Comparison of ENCODE assay signal across 2 cellular contexts in genomic region chr2:66903126-66903654, GRCh38.
TF ChIP-seq lines count a peak whose summit lies in the region.

No MANE protein-coding gene starts in this region.

TF ChIP-seq in IMR-90, 13 proteins besides CTCF, POLR2A, EP300 and RAD21:
- no peak for TF ChIP-seq ELK1 (IDR thresholded peaks at IDR 0.05; ENCODE audit: borderline replicate concordance, low read depth, low read length)
- no peak for TF ChIP-seq USF2 (IDR thresholded peaks at IDR 0.05; ENCODE audit: low read depth, low read length)
- no peak for TF ChIP-seq RFX5 (IDR thresholded peaks at IDR 0.05; ENCODE audit: low read depth, low read length)
- TF ChIP-seq RCOR1 (IDR thresholded peaks at IDR 0.05; ENCODE audit: insufficient replicate concordance, low read length) = no peak
- TF ChIP-seq MAZ (IDR thresholded peaks at IDR 0.05; ENCODE audit: borderline replicate concordance, low read depth, low read length) = no peak
- TF ChIP-seq MAFK (IDR thresholded peaks at IDR 0.05; ENCODE audit: low read depth, low read length) = no peak
- no peak for TF ChIP-seq CEBPB (IDR thresholded peaks at IDR 0.05; ENCODE audit: low read depth, low read length)
- no peak for TF ChIP-seq MXI1 (IDR thresholded peaks at IDR 0.05; ENCODE audit: borderline replicate concordance, low read depth, low read length)
- no peak for TF ChIP-seq BHLHE40 (IDR thresholded peaks at IDR 0.05; ENCODE audit: low read depth, low read length)
- TF ChIP-seq CHD1 (IDR thresholded peaks at IDR 0.05; ENCODE audit: low read depth, low read length) = no peak
- no peak for TF ChIP-seq FOS (IDR thresholded peaks at IDR 0.05; ENCODE audit: low read depth, low read length)
- no peak for TF ChIP-seq NFE2L2 (IDR thresholded peaks at IDR 0.05; ENCODE audit: low read depth, low read length)
- TF ChIP-seq SMC3 (IDR thresholded peaks at IDR 0.05; ENCODE audit: low read depth, low read length) = no peak

TF ChIP-seq in HepG2, 621 proteins besides CTCF, POLR2A, EP300 and RAD21:
- TF ChIP-seq RFXANK (CRISPR knock-in tag; IDR thresholded peaks at IDR 0.05) (no peak), KAT7 (CRISPR knock-in tag; IDR thresholded peaks at IDR 0.05; ENCODE audit: borderline replicate concordance) (no peak), RARG (CRISPR knock-in tag; IDR thresholded peaks at IDR 0.05; ENCODE audit: low read depth) (no peak), SAP130 (CRISPR knock-in tag; IDR thresholded peaks at IDR 0.05; ENCODE audit: low read depth) (no peak), ZNF607 (CRISPR knock-in tag; IDR thresholded peaks at IDR 0.05; ENCODE audit: borderline replicate concordance) (no peak), ZNF567 (CRISPR knock-in tag; IDR thresholded peaks at IDR 0.05; ENCODE audit: borderline replicate concordance) (no peak), ZNF687 (CRISPR knock-in tag; IDR thresholded peaks at IDR 0.05) (no peak), NFRKB (IDR thresholded peaks at IDR 0.05) (no peak), RXRB (CRISPR knock-in tag; IDR thresholded peaks at IDR 0.05; ENCODE audit: borderline replicate concordance) (no peak), BORCS8-MEF2B (CRISPR knock-in tag; IDR thresholded peaks at IDR 0.05) (no peak), ZNF180 (CRISPR knock-in tag; IDR thresholded peaks at IDR 0.05; ENCODE audit: borderline replicate concordance, low read depth) (no peak), XBP1 (CRISPR knock-in tag; IDR thresholded peaks at IDR 0.05) (no peak)
